In genomic region chr19:51410950-51411748, GRCh38 we compare ENCODE assay signal across 18 cellular contexts. TPM values are rescaled to one million over a fixed set of nuclear protein-coding genes. Genes with fewer than 3 reads are reported as not detected.
DNase-seq lines count a peak whose midpoint lies in the region; ATAC-seq, FAIRE-seq and TF ChIP-seq lines count a peak whose summit lies in the region.
"Had no signal": no experiment of that assay in that cellular context is flagged by ENCODE, and none has a peak within 500 bp of the region (broad histone marks: within the 10 kb centered on the region; RNA-seq: fewer than 3 reads in every experiment).

No MANE protein-coding gene starts in this region.

- no peak for TF ChIP-seq CTCF in nephron progenitor cell (IDR thresholded peaks at IDR 0.05)

- H3K9me3 Mint-ChIP-seq in nephron progenitor cell, result peaks cover 9% of the 10 kb centered on the region

- ATAC-seq in GM18870 (IDR thresholded peaks at IDR 0.05; ENCODE audit: unreplicated experiment) (no peak), HG03139 (IDR thresholded peaks at IDR 0.05; ENCODE audit: unreplicated experiment) (no peak), GM18909 (IDR thresholded peaks at IDR 0.05; ENCODE audit: poor library complexity, unreplicated experiment) (no peak)

- H3K27ac Mint-ChIP-seq in nephron progenitor cell, result peak overlapping the region; percentile 40
- H3K27ac Mint-ChIP-seq: CD4-positive, alpha-beta memory T cell had no signal

- H3K4me3 Mint-ChIP-seq in nephron progenitor cell, result no peak overlapping the region
- H3K4me3 Mint-ChIP-seq: CD14-positive monocyte; CD4-positive, alpha-beta memory T cell had no signal

- FAIRE-seq in RCC 7860 (lab: Jason Lieb, UNC), result no peak

- H3K27me3 Mint-ChIP-seq in nephron progenitor cell (ENCODE audit: low read depth, poor library complexity), result peaks cover 5% of the 10 kb centered on the region

- peaks cover 3% of the 10 kb centered on the region for H3K36me3 Mint-ChIP-seq in nephron progenitor cell (ENCODE audit: low read depth)

- peaks cover 4% of the 10 kb centered on the region for H3K4me1 Mint-ChIP-seq in nephron progenitor cell

- DNase-seq in Daoy (ENCODE audit: low read depth) (peak; percentile 22), HK-2 (ENCODE audit: unreplicated experiment) (peak; percentile 54), RCC 7860 (ENCODE audit: low spot score) (peak; percentile 5), nephron progenitor cell (no peak), inferior parietal cortex (ENCODE audit: extremely low spot score) (no peak)
- DNase-seq: 8988T; CD4-positive, alpha-beta memory T cell; DMS153; DMS79; GF-D8; GOT3; H7 had no signal

RNA-seq across cellular contexts. Expression of gene SIGLEC10, which starts 6.3 kb away (rescaled TPM):
- total RNA-seq in Daoy (2014; rRNA removed; shearing (Covaris generic)), result not detected in 2 replicates
- total RNA-seq: A673, H7, HT-29 had no signal

RNA-seq across cellular contexts. Expression of gene C19orf84, which starts 20.8 kb away (rescaled TPM):
- total RNA-seq in Daoy (2014; rRNA removed; shearing (Covaris generic)), result not detected in 2 replicates
- total RNA-seq: A673; CD4-positive, alpha-beta memory T cell; HT-29 had no signal

RNA-seq across cellular contexts. Expression of gene LIM2, which starts 23.4 kb away (rescaled TPM):
- total RNA-seq in Daoy (2014; rRNA removed; shearing (Covaris generic)), result not detected in 2 replicates
- total RNA-seq: A673; CD4-positive, alpha-beta memory T cell; H7; HT-29 had no signal

RNA-seq across cellular contexts. Expression of gene NKG7, which starts 38.7 kb away (rescaled TPM):
- not detected in 2 replicates for total RNA-seq in Daoy (2014; rRNA removed; shearing (Covaris generic))
- total RNA-seq: A673, H7, HT-29 had no signal

RNA-seq across cellular contexts. Expression of gene CLDND2, which starts 42.3 kb away (rescaled TPM):
- not detected in 2 replicates for total RNA-seq in Daoy (2014; rRNA removed; shearing (Covaris generic))
- total RNA-seq: A673 had no signal

Comparison
In these comparisons a context has a peak if more than half of its experiments do, and no peak if none do; other contexts are left out.
1. DNase-seq: peak in Daoy (single experiment), HK-2 (single experiment) and RCC 7860 (single experiment); none in nephron progenitor cell (single experiment) and inferior parietal cortex (single experiment).